Comparison of ENCODE assay signal across 8 cellular contexts in genomic region chr3:42589382-42590109, GRCh38. TPM values are rescaled to one million over a fixed set of nuclear protein-coding genes. Genes with fewer than 3 reads are reported as not detected.
DNase-seq lines count a peak whose midpoint lies in the region; ATAC-seq and TF ChIP-seq lines count a peak whose summit lies in the region.

No MANE protein-coding gene starts in this region.

- H3F3A ChIP-seq in neural cell (ENCODE audit: insufficient read depth, low read length, poor library complexity, severe bottlenecking) = no peaks in the 10 kb centered on the region

- H3K4me2 ChIP-seq in BLaER1 treated with 17β-estradiol and CSF1 and Interleukin-3, amounts not matched to agents 10 nM and 100 nM = peak overlapping the region; percentile 76 to 90 (median 84)
- no peak overlapping the region for H3K4me2 ChIP-seq in neural cell (ENCODE audit: low read length)

- H4K20me1 ChIP-seq in BLaER1 treated with 17β-estradiol and CSF1 and Interleukin-3, amounts not matched to agents 10 nM and 100 nM = peaks cover 0 to 30% (median 8%) of the 10 kb centered on the region in 11 experiments; a peak in 9 of 22 replicates
- H4K20me1 ChIP-seq in neural cell (ENCODE audit: insufficient read depth) = no peaks in the 10 kb centered on the region

- TF ChIP-seq CTCF in breast epithelium (IDR thresholded peaks at IDR 0.05) (no peak), neural cell (IDR thresholded peaks at IDR 0.05; ENCODE audit: poor library complexity, severe bottlenecking) (no peak)

- TF ChIP-seq RAD21 in neural cell (conservative IDR thresholded peaks at IDR 0.05) = no peak

- H3K4me3 ChIP-seq in BLaER1 treated with 17β-estradiol and CSF1 and Interleukin-3, amounts not matched to agents 10 nM and 100 nM = peak overlapping the region; percentile 63 to 91 (median 74); a peak in 19 of 20 replicates
- peak overlapping the region; percentile 72; the same call in 1 of the 2 replicates for H3K4me3 ChIP-seq in HUES64 (ENCODE audit: low read length)
- H3K4me3 ChIP-seq in breast epithelium = peak overlapping the region in 2 of 3 donors; percentile 77 to 79
- H3K4me3 ChIP-seq in neural cell (ENCODE audit: low read length) = no peak overlapping the region

- peaks cover 13 to 30% (median 26%) of the 10 kb centered on the region in 11 experiments for H3K36me3 ChIP-seq in BLaER1 treated with 17β-estradiol and CSF1 and Interleukin-3, amounts not matched to agents 10 nM and 100 nM
- H3K36me3 ChIP-seq in HUES64 (ENCODE audit: insufficient read depth, low read length) = peaks cover 24% of the 10 kb centered on the region
- no peaks in the 10 kb centered on the region for H3K36me3 ChIP-seq in breast epithelium
- no peaks in the 10 kb centered on the region for H3K36me3 ChIP-seq in neural cell (ENCODE audit: insufficient read depth, low read length)

- H2AFZ ChIP-seq in neural cell (ENCODE audit: low read depth, low read length) = no peak overlapping the region

- H3K27ac ChIP-seq in BLaER1 treated with 17β-estradiol and CSF1 and Interleukin-3, amounts not matched to agents 10 nM and 100 nM = peak overlapping the region in 9 of 11 experiments; percentile 57 to 94 (median 89); a peak in 16 of 22 replicates
- H3K27ac ChIP-seq in HUES64 (ENCODE audit: low read depth, low read length) = peak overlapping the region; percentile 5
- peak overlapping the region; percentile 89 to 90 for H3K27ac ChIP-seq in breast epithelium
- H3K27ac ChIP-seq in neural cell (ENCODE audit: low read length) = peak overlapping the region; percentile 44

- H3K79me2 ChIP-seq in neural cell (replicated peaks; ENCODE audit: insufficient read depth, low read length) = peaks cover 12% of the 10 kb centered on the region

- H3K9me3 ChIP-seq in BLaER1 treated with 17β-estradiol and CSF1 and Interleukin-3, amounts not matched to agents 10 nM and 100 nM (replicated peaks in 1 of 11) = no peaks in the 10 kb centered on the region
- H3K9me3 ChIP-seq in HUES64 (ENCODE audit: insufficient read depth, low read depth, low read length) = no peaks in the 10 kb centered on the region
- no peaks in the 10 kb centered on the region for H3K9me3 ChIP-seq in breast epithelium
- no peaks in the 10 kb centered on the region for H3K9me3 ChIP-seq in neural cell (ENCODE audit: low read length)

- DNase-seq in breast epithelium (ENCODE audit: low spot score in 2 of 2) = no peak
- DNase-seq in stimulated activated CD4-positive, alpha-beta T cell treated with anti-CD3 and anti-CD28 coated beads, Interleukin-4, amount 100 ng/mL, for 4 hours = no peak
- no peak for DNase-seq in SHP77 (lab: John Stamatoyannopoulos, UW)

- TF ChIP-seq EP300 in neural cell (conservative IDR thresholded peaks at IDR 0.05; ENCODE audit: poor library complexity, severe bottlenecking) = no peak

- intact Hi-C loops in breast epithelium (cut with DNase I; ENCODE audit: low total_unique reads) = no loop called here

- no peaks in the 10 kb centered on the region for H3K27me3 ChIP-seq in BLaER1 treated with 17β-estradiol and CSF1 and Interleukin-3, amounts not matched to agents 10 nM and 100 nM
- H3K27me3 ChIP-seq in HUES64 (ENCODE audit: insufficient read depth, low read length) (no peaks in the 10 kb centered on the region), breast epithelium (no peaks in the 10 kb centered on the region), neural cell (ENCODE audit: insufficient read depth, low read depth, low read length) (no peaks in the 10 kb centered on the region)

- no peak for TF ChIP-seq POLR2A in breast epithelium (IDR thresholded peaks at IDR 0.05)

- peaks cover 31 to 42% (median 37%) of the 10 kb centered on the region in 10 experiments for H3K4me1 ChIP-seq in BLaER1 treated with 17β-estradiol and CSF1 and Interleukin-3, amounts not matched to agents 10 nM and 100 nM
- H3K4me1 ChIP-seq in HUES64 (ENCODE audit: insufficient read depth, low read length) = peaks cover 18% of the 10 kb centered on the region
- H3K4me1 ChIP-seq in breast epithelium = peaks cover 0 to 3% of the 10 kb centered on the region in 2 donors

- H3K9ac ChIP-seq in BLaER1 treated with 17β-estradiol and CSF1 and Interleukin-3, amounts not matched to agents 10 nM and 100 nM = peak overlapping the region in 10 of 11 experiments; percentile 67 to 92 (median 88); a peak in 18 of 22 replicates
- H3K9ac ChIP-seq in HUES64 (ENCODE audit: low read depth, low read length) (peak overlapping the region; percentile 46; the same call in 1 of the 2 replicates), neural cell (ENCODE audit: low read length) (no peak overlapping the region)

- ATAC-seq in HG03457 (IDR thresholded peaks at IDR 0.05; ENCODE audit: unreplicated experiment) (no peak), HG02981 (IDR thresholded peaks at IDR 0.05; ENCODE audit: unreplicated experiment) (no peak)

- no peaks in the 10 kb centered on the region for H3K9me2 ChIP-seq in neural cell (ENCODE audit: insufficient read depth, low read length)

- 94% methylated on average over 20 of the region's 20 CpGs for WGBS in HUES64

TF ChIP-seq in neural cell, 6 proteins besides CTCF, POLR2A, EP300 and RAD21:
- TF ChIP-seq TAF1 (IDR thresholded peaks at IDR 0.05; ENCODE audit: low read depth) = no peak
- no peak for TF ChIP-seq SMC3 (conservative IDR thresholded peaks at IDR 0.05; ENCODE audit: poor library complexity)
- TF ChIP-seq POLR2AphosphoS5 (IDR thresholded peaks at IDR 0.05) = no peak
- TF ChIP-seq REST (IDR thresholded peaks at IDR 0.05; ENCODE audit: borderline replicate concordance) = no peak
- TF ChIP-seq EZH2 (IDR thresholded peaks at IDR 0.05; ENCODE audit: borderline replicate concordance, insufficient read depth, low read length, poor library complexity, severe bottlenecking) = no peak
- no peak for TF ChIP-seq MXI1 (conservative IDR thresholded peaks at IDR 0.05; ENCODE audit: poor library complexity, severe bottlenecking)

RNA-seq across cellular contexts. Expression of gene SS18L2, which starts 1.1 kb away (rescaled TPM):
- polyA plus RNA-seq in HUES64 (2013, experiment 1 of 2) = 75.4 TPM
- polyA plus RNA-seq in HUES64 (2013, experiment 2 of 2) = 78.7 TPM
- total RNA-seq in breast epithelium = 10 to 100 TPM; 19.8 to 29.5 (median 23.7) TPM
- 72.2 and 72.9 TPM in 2 replicates for polyA plus RNA-seq in neural cell
- polyA minus RNA-seq in neural cell = 32.8 and 33.1 TPM in 2 replicates

RNA-seq across cellular contexts. Expression of gene SEC22C, which starts 7.8 kb away (rescaled TPM):
- polyA plus RNA-seq in HUES64 (2013, experiment 1 of 2) = 28.0 TPM
- polyA plus RNA-seq in HUES64 (2013, experiment 2 of 2) = 31.2 TPM
- 10 to 100 TPM; 48.8 to 68.8 (median 61.9) TPM for total RNA-seq in breast epithelium
- polyA plus RNA-seq in neural cell = 82.4 and 93.6 TPM in 2 replicates
- 77.2 and 78.9 TPM in 2 replicates for polyA minus RNA-seq in neural cell

RNA-seq across cellular contexts. Expression of gene NKTR, which starts 10.9 kb away (rescaled TPM):
- polyA plus RNA-seq in HUES64 (2013, experiment 1 of 2) = 29.4 TPM
- polyA plus RNA-seq in HUES64 (2013, experiment 2 of 2) = 33.5 TPM
- 100 to 1,000 TPM; 132 to 214 (median 175) TPM for total RNA-seq in breast epithelium
- polyA plus RNA-seq in neural cell = 227 and 242 TPM in 2 replicates
- polyA minus RNA-seq in neural cell = 347 and 399 TPM in 2 replicates

Comparison
In these comparisons a context has a peak if more than half of its experiments do, and no peak if none do; other contexts are left out.
1. H3K27ac ChIP-seq: peak in every context shown above with its lines; median percentile 90 in breast epithelium; 89 in BLaER1 treated with 17β-estradiol and CSF1 and Interleukin-3, amounts not matched to agents 10 nM and 100 nM; 44 in neural cell; 5 in HUES64.